Comparison of ENCODE assay signal across 1 cellular context in the genomic region with DNA sequence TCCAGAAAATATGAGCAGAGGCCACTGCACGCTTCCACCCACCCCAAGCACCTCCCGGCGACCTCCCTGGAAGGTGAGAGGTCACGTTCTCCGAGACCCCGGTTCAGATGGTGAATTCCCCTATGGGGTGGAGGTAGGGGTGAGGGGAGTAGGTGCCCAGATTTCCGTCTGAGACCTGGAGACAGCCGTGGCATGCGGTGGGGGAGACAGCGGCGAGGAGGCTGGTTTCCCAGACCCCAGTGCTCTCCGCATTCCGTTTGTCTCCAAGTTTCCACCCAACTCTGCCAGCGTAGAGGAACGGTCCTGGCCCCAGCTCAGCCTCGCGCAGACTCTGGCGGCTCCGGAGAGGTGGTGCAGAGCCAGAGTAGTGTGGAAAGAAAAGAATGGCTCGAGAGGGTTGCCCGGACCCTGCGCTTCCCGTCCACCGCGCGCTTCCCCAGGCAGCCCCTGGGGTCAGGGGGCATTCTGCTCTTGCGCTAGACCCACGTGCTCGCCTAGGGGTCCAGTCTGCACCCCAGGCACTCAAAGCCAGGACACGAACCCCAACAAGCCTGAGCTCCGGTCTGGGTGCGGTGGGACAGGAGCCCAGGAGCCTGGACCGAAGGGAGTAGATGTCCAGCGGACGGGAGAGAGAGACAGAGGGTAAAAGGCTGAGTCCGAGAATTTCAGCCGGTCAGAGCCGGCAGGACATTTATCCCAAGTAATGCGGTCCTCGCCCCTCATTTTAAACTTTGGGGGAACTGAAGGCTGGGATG.
TF ChIP-seq lines count a peak whose summit lies in the region.

No MANE protein-coding gene starts in this region.

TF ChIP-seq in K562, 482 proteins besides CTCF, POLR2A, EP300 and RAD21 (continued from another document):
- TF ChIP-seq, protein P1, sequence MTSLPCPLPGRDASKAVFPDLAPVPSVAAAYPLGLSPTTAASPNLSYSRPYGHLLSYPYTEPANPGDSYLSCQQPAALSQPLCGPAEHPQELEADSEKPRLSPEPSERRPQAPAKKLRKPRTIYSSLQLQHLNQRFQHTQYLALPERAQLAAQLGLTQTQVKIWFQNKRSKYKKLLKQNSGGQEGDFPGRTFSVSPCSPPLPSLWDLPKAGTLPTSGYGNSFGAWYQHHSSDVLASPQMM (CRISPR knock-in tag; IDR thresholded peaks at IDR 0.05) = no peak
